8 cellular contexts compared by ENCODE assay signal in genomic region chr2:118055512-118056164, GRCh38. TPM values are rescaled to one million over a fixed set of nuclear protein-coding genes. Genes with fewer than 3 reads are reported as not detected.
DNase-seq lines count a peak whose midpoint lies in the region; ATAC-seq and TF ChIP-seq lines count a peak whose summit lies in the region.

No MANE protein-coding gene starts in this region.

- no peak overlapping the region for H3K27ac Mint-ChIP-seq in activated CD4-positive, alpha-beta memory T cell treated with anti-CD3 and anti-CD28 coated beads, Interleukin-2, amount 10 ng/mL, durations not matched to agents 7 days and 5 days
- no peak overlapping the region for H3K27ac Mint-ChIP-seq in H9
- H3K27ac Mint-ChIP-seq in activated CD8-positive, alpha-beta memory T cell treated with anti-CD3 and anti-CD28 coated beads, Interleukin-2, amount 10 ng/mL, durations not matched to agents 7 days and 5 days, result no peak overlapping the region

- H3K4ac ChIP-seq in H9 (ENCODE audit: low read depth, low read length), result no peak overlapping the region

- no peaks in the 10 kb centered on the region for H3K9me3 Mint-ChIP-seq in activated CD4-positive, alpha-beta memory T cell treated with anti-CD3 and anti-CD28 coated beads, Interleukin-2, amount 10 ng/mL, durations not matched to agents 7 days and 5 days
- no peaks in the 10 kb centered on the region for H3K9me3 Mint-ChIP-seq in H9
- no peaks in the 10 kb centered on the region for H3K9me3 Mint-ChIP-seq in activated CD8-positive, alpha-beta memory T cell treated with anti-CD3 and anti-CD28 coated beads, Interleukin-2, amount 10 ng/mL, durations not matched to agents 7 days and 5 days (ENCODE audit: low read depth)

- DNase-seq in NCI-H1436 treated with DMSO at 0.1 percent for 48 hours (lab: John Stamatoyannopoulos, UW) (no peak), H9 (no peak)
- no peak for DNase-seq in activated CD4-positive, alpha-beta memory T cell treated with anti-CD3 and anti-CD28 coated beads, Interleukin-2, amount 10 ng/mL, durations not matched to agents 7 days and 5 days
- no peak for DNase-seq in activated CD8-positive, alpha-beta memory T cell treated with anti-CD3 and anti-CD28 coated beads, Interleukin-2, amount 10 ng/mL, durations not matched to agents 7 days and 5 days

- no peak overlapping the region; the same call in 1 of the 2 replicates for H2BK15ac ChIP-seq in H9 (ENCODE audit: low read depth, low read length)

- no peak overlapping the region for H3T11ph ChIP-seq in H9 (ENCODE audit: low read length)

- no peak overlapping the region for H4K8ac ChIP-seq in H9 (replicated peaks; ENCODE audit: insufficient read length, low read depth, low read length)

- H3K27me3 ChIP-seq in H9 (ENCODE audit: insufficient read depth, low read length), result no peaks in the 10 kb centered on the region

- no peak overlapping the region for H2BK20ac ChIP-seq in H9 (ENCODE audit: low read depth, low read length, poor library complexity, severe bottlenecking)

- no peaks in the 10 kb centered on the region for H3K4me1 ChIP-seq in H9 (ENCODE audit: insufficient read depth, low read length)

- H3K18ac ChIP-seq in H9 (ENCODE audit: insufficient read length, low read depth, low read length), result no peak overlapping the region

- no peaks in the 10 kb centered on the region for H3K23me2 ChIP-seq in H9 (ENCODE audit: insufficient read length, low read depth, low read length, poor library complexity, severe bottlenecking)

- H3K79me2 ChIP-seq in H9 (ENCODE audit: insufficient read depth, low read length), result no peaks in the 10 kb centered on the region

- no peak overlapping the region for H3K23ac ChIP-seq in H9 (ENCODE audit: insufficient read length, low read depth, low read length)

- H3K9ac ChIP-seq in H9 (ENCODE audit: extremely low read depth, insufficient read length, low read length), result no peak overlapping the region

- peaks cover 7% of the 10 kb centered on the region for H3K4me1 Mint-ChIP-seq in activated CD4-positive, alpha-beta memory T cell treated with anti-CD3 and anti-CD28 coated beads, Interleukin-2, amount 10 ng/mL, durations not matched to agents 7 days and 5 days
- H3K4me1 Mint-ChIP-seq in H9, result peaks cover 1 to 5% of the 10 kb centered on the region in 2 experiments
- peaks cover 10% of the 10 kb centered on the region for H3K4me1 Mint-ChIP-seq in activated CD8-positive, alpha-beta memory T cell treated with anti-CD3 and anti-CD28 coated beads, Interleukin-2, amount 10 ng/mL, durations not matched to agents 7 days and 5 days

- ATAC-seq in GM18508 (IDR thresholded peaks at IDR 0.05; ENCODE audit: insufficient read depth, unreplicated experiment), result peak; percentile 72
- ATAC-seq in GM21529 (IDR thresholded peaks at IDR 0.05; ENCODE audit: unreplicated experiment), result peak; percentile 80
- peak; percentile 76 for ATAC-seq in HG03280 (IDR thresholded peaks at IDR 0.05; ENCODE audit: unreplicated experiment)
- ATAC-seq in esophagus mucosa, result peak; percentile 35
- no peak for ATAC-seq in activated CD8-positive, alpha-beta memory T cell treated with anti-CD3 and anti-CD28 coated beads, Interleukin-2, amount 10 ng/mL, durations not matched to agents 7 days and 5 days

- no peak overlapping the region for H4K91ac ChIP-seq in H9 (ENCODE audit: insufficient read length, low read depth, low read length)

- no peak overlapping the region for H3K56ac ChIP-seq in H9 (ENCODE audit: insufficient read length, low read depth, low read length)

- no peak overlapping the region for H2BK12ac ChIP-seq in H9 (ENCODE audit: insufficient read length, low read depth, low read length)

- no peak overlapping the region for H2AK5ac ChIP-seq in H9 (ENCODE audit: insufficient read length, low read length)

- H2AFZ ChIP-seq in H9 (ENCODE audit: low read length), result no peak overlapping the region

- no peaks in the 10 kb centered on the region for H4K20me1 ChIP-seq in H9 (ENCODE audit: control insufficient read depth, insufficient read depth, insufficient read length)

- POLR2A ChIA-PET in activated CD4-positive, alpha-beta memory T cell treated with anti-CD3 and anti-CD28 coated beads, Interleukin-2, amount 10 ng/mL, durations not matched to agents 7 days and 5 days (lab: Charles Lee), result no interaction called here

- no peaks in the 10 kb centered on the region for H3K9me3 ChIP-seq in H9 (ENCODE audit: control insufficient read depth, low read depth, low read length)

- CTCF ChIA-PET in activated CD4-positive, alpha-beta memory T cell treated with anti-CD3 and anti-CD28 coated beads, Interleukin-2, amount 10 ng/mL, durations not matched to agents 7 days and 5 days (lab: Charles Lee), result interaction anchor here (1.3 to 1.7 kb wide), 2 partner anchors 9 to 114 kb away, joined by 3 to 8 read pairs; no protein-coding TSS in a partner anchor
- CTCF ChIA-PET in activated CD8-positive, alpha-beta memory T cell treated with anti-CD3 and anti-CD28 coated beads, Interleukin-2, amount 10 ng/mL, durations not matched to agents 7 days and 5 days (lab: Charles Lee), result interaction anchor here (2.6 kb wide), 1 partner anchor 9 kb away, joined by 8 read pairs; no protein-coding TSS in a partner anchor

- no peak overlapping the region for H4K5ac ChIP-seq in H9 (ENCODE audit: insufficient read length, low read depth, low read length)

- no peak overlapping the region for H2BK5ac ChIP-seq in H9 (ENCODE audit: insufficient read length, low read length)

- no peaks in the 10 kb centered on the region for H3K36me3 Mint-ChIP-seq in activated CD4-positive, alpha-beta memory T cell treated with anti-CD3 and anti-CD28 coated beads, Interleukin-2, amount 10 ng/mL, durations not matched to agents 7 days and 5 days (ENCODE audit: low read depth)
- no peaks in the 10 kb centered on the region for H3K36me3 Mint-ChIP-seq in H9 (ENCODE audit: insufficient read depth in 1 of 3, low read depth in 3 of 3)
- no peaks in the 10 kb centered on the region for H3K36me3 Mint-ChIP-seq in activated CD8-positive, alpha-beta memory T cell treated with anti-CD3 and anti-CD28 coated beads, Interleukin-2, amount 10 ng/mL, durations not matched to agents 7 days and 5 days

- no peak overlapping the region for H3K14ac ChIP-seq in H9 (ENCODE audit: insufficient read depth, low read length)

- no CpG with 5 or more reads among the region's 10 CpGs for WGBS in H9 (ENCODE audit: extremely low coverage, insufficient read length, low lambda C conversion rate)

- H3K27me3 Mint-ChIP-seq in activated CD4-positive, alpha-beta memory T cell treated with anti-CD3 and anti-CD28 coated beads, Interleukin-2, amount 10 ng/mL, durations not matched to agents 7 days and 5 days, result peaks cover 19% of the 10 kb centered on the region
- H3K27me3 Mint-ChIP-seq in H9 (ENCODE audit: low read depth), result peaks cover 2% of the 10 kb centered on the region; the same call in 1 of the 2 replicates
- H3K27me3 Mint-ChIP-seq in activated CD8-positive, alpha-beta memory T cell treated with anti-CD3 and anti-CD28 coated beads, Interleukin-2, amount 10 ng/mL, durations not matched to agents 7 days and 5 days, result peaks cover 54% of the 10 kb centered on the region

- H2BK120ac ChIP-seq in H9 (ENCODE audit: low read depth, low read length, poor library complexity, severe bottlenecking), result no peak overlapping the region

- no peak overlapping the region for H3K4me2 ChIP-seq in H9 (ENCODE audit: insufficient read depth, insufficient read length, low read length)

- TF ChIP-seq CTCF in H9 (conservative IDR thresholded peaks at IDR 0.05), result no peak

- no peak overlapping the region for H3K27ac ChIP-seq in H9 (ENCODE audit: insufficient read length, low read depth, low read length)

- no peak overlapping the region for H3K4me3 Mint-ChIP-seq in activated CD4-positive, alpha-beta memory T cell treated with anti-CD3 and anti-CD28 coated beads, Interleukin-2, amount 10 ng/mL, durations not matched to agents 7 days and 5 days
- no peak overlapping the region for H3K4me3 Mint-ChIP-seq in H9
- H3K4me3 Mint-ChIP-seq in activated CD8-positive, alpha-beta memory T cell treated with anti-CD3 and anti-CD28 coated beads, Interleukin-2, amount 10 ng/mL, durations not matched to agents 7 days and 5 days, result no peak overlapping the region

- no peaks in the 10 kb centered on the region for H3K79me1 ChIP-seq in H9 (ENCODE audit: insufficient read depth, low read depth, low read length, poor library complexity, severe bottlenecking)

RNA-seq across cellular contexts. Expression of gene INSIG2, which starts 32.6 kb away (rescaled TPM):
- total RNA-seq in esophagus mucosa (6.8 TPM), H9 (2021) (7.8 and 8.7 TPM in 2 replicates)
- total RNA-seq in activated CD4-positive, alpha-beta memory T cell treated with anti-CD3 and anti-CD28 coated beads, Interleukin-2, amount 10 ng/mL, durations not matched to agents 7 days and 5 days, result 10 to 100 TPM; 38.2 to 40.9 TPM
- total RNA-seq in activated CD8-positive, alpha-beta memory T cell treated with anti-CD3 and anti-CD28 coated beads, Interleukin-2, amount 10 ng/mL, durations not matched to agents 7 days and 5 days, result 10 to 100 TPM; 21.7 to 22.2 TPM

RNA-seq across cellular contexts. Expression of gene CCDC93, which starts 41.8 kb away (rescaled TPM):
- total RNA-seq in esophagus mucosa (11.5 TPM), H9 (2021) (16.4 and 16.9 TPM in 2 replicates)
- total RNA-seq in activated CD4-positive, alpha-beta memory T cell treated with anti-CD3 and anti-CD28 coated beads, Interleukin-2, amount 10 ng/mL, durations not matched to agents 7 days and 5 days, result 10 to 100 TPM; 35.0 to 35.6 TPM
- 10 to 100 TPM; 36.9 to 42.0 TPM for total RNA-seq in activated CD8-positive, alpha-beta memory T cell treated with anti-CD3 and anti-CD28 coated beads, Interleukin-2, amount 10 ng/mL, durations not matched to agents 7 days and 5 days
